Comparison of ENCODE assay signal across 1 cellular context in genomic region chr7:141551080-141551772, GRCh38.
TF ChIP-seq lines count a peak whose summit lies in the region.

AGK (plus strand) TSS chr7:141551410; CDS start chr7:141555467, 4,057 bp downstream.

TF ChIP-seq in HepG2, 621 proteins besides CTCF, POLR2A, EP300 and RAD21 (continued from another document and continues in another):
- TF ChIP-seq ZBTB20 (CRISPR knock-in tag; IDR thresholded peaks at IDR 0.05; ENCODE audit: borderline replicate concordance, low read depth) = no peak
- no peak; the same call in 1 of the 2 replicates for TF ChIP-seq HOXA5 (CRISPR knock-in tag; IDR thresholded peaks at IDR 0.05)
- no peak for TF ChIP-seq ZNF235 (CRISPR knock-in tag; IDR thresholded peaks at IDR 0.05; ENCODE audit: borderline replicate concordance)
- peak; percentile 18 for TF ChIP-seq MYPOP (CRISPR knock-in tag; IDR thresholded peaks at IDR 0.05)
- peak; percentile 66; the same call in 1 of the 2 replicates for TF ChIP-seq ZHX1 (CRISPR knock-in tag; IDR thresholded peaks at IDR 0.05; ENCODE audit: low read depth)
- no peak for TF ChIP-seq AHDC1 (CRISPR knock-in tag; IDR thresholded peaks at IDR 0.05; ENCODE audit: borderline replicate concordance)
- TF ChIP-seq ZNF792 (CRISPR knock-in tag; IDR thresholded peaks at IDR 0.05) = no peak; the same call in 1 of the 2 replicates
- TF ChIP-seq REXO4 (CRISPR knock-in tag; IDR thresholded peaks at IDR 0.05; ENCODE audit: borderline replicate concordance) = no peak
- peak; percentile 68; the same call in 1 of the 2 replicates for TF ChIP-seq CBX5 (CRISPR knock-in tag; IDR thresholded peaks at IDR 0.05; ENCODE audit: borderline replicate concordance)
- peak; percentile 58; the same call in 1 of the 2 replicates for TF ChIP-seq ZSCAN5A (CRISPR knock-in tag; IDR thresholded peaks at IDR 0.05; ENCODE audit: borderline replicate concordance)
- no peak for TF ChIP-seq RXRB (CRISPR knock-in tag; IDR thresholded peaks at IDR 0.05; ENCODE audit: borderline replicate concordance)
- peak; percentile 82 for TF ChIP-seq ATF7-NPFF (CRISPR knock-in tag; IDR thresholded peaks at IDR 0.05; ENCODE audit: low read depth)
- no peak for TF ChIP-seq ATRX (CRISPR knock-in tag; IDR thresholded peaks at IDR 0.05; ENCODE audit: borderline replicate concordance)
- TF ChIP-seq ZBTB25 (CRISPR knock-in tag; IDR thresholded peaks at IDR 0.05) = no peak
- no peak for TF ChIP-seq RARA (CRISPR knock-in tag; IDR thresholded peaks at IDR 0.05)
- TF ChIP-seq NFE2 (CRISPR knock-in tag; IDR thresholded peaks at IDR 0.05) = no peak
- no peak for TF ChIP-seq PLRG1 (conservative IDR thresholded peaks at IDR 0.05)
- peak; percentile 83 for TF ChIP-seq TBX2 (CRISPR knock-in tag; IDR thresholded peaks at IDR 0.05; ENCODE audit: borderline replicate concordance)
- TF ChIP-seq ETV5 (CRISPR knock-in tag; IDR thresholded peaks at IDR 0.05; ENCODE audit: borderline replicate concordance) = peak; percentile 40; the same call in 1 of the 2 replicates
- no peak for TF ChIP-seq TCF12 (IDR thresholded peaks at IDR 0.05)
- TF ChIP-seq TCF12 (CRISPR knock-in tag; IDR thresholded peaks at IDR 0.05) = no peak
- no peak for TF ChIP-seq ZNF362 (CRISPR knock-in tag; IDR thresholded peaks at IDR 0.05; ENCODE audit: borderline replicate concordance)
- no peak for TF ChIP-seq TFE3 (CRISPR knock-in tag; IDR thresholded peaks at IDR 0.05)
- TF ChIP-seq CENPT (CRISPR knock-in tag; IDR thresholded peaks at IDR 0.05; ENCODE audit: low read depth) = no peak
- TF ChIP-seq HDAC2 (CRISPR knock-in tag; IDR thresholded peaks at IDR 0.05) = peak; percentile 70
- no peak; the same call in 1 of the 2 replicates for TF ChIP-seq MTF1 (CRISPR knock-in tag; IDR thresholded peaks at IDR 0.05)
- TF ChIP-seq ZNF10 (CRISPR knock-in tag; IDR thresholded peaks at IDR 0.05; ENCODE audit: borderline replicate concordance, low read depth) = no peak
- no peak for TF ChIP-seq ZSCAN22 (CRISPR knock-in tag; IDR thresholded peaks at IDR 0.05)
- no peak for TF ChIP-seq HIC2 (CRISPR knock-in tag; IDR thresholded peaks at IDR 0.05; ENCODE audit: low read depth)
- no peak for TF ChIP-seq BRF2 (CRISPR knock-in tag; IDR thresholded peaks at IDR 0.05)
- peak; percentile 88 for TF ChIP-seq HOXA3 (CRISPR knock-in tag; IDR thresholded peaks at IDR 0.05)
- no peak for TF ChIP-seq NR3C1 (CRISPR knock-in tag; IDR thresholded peaks at IDR 0.05)
- peak; percentile 91 for TF ChIP-seq ZFP91 (CRISPR knock-in tag; IDR thresholded peaks at IDR 0.05; ENCODE audit: borderline replicate concordance)
- no peak for TF ChIP-seq ONECUT2 (CRISPR knock-in tag; IDR thresholded peaks at IDR 0.05)
- no peak for TF ChIP-seq ZNF383 (CRISPR knock-in tag; IDR thresholded peaks at IDR 0.05; ENCODE audit: borderline replicate concordance)
- no peak for TF ChIP-seq ZNF678 (CRISPR knock-in tag; IDR thresholded peaks at IDR 0.05)
- no peak for TF ChIP-seq SRSF1 (optimal IDR thresholded peaks at IDR 0.05; ENCODE audit: low read depth, low read length)
